26 cellular contexts compared by ENCODE assay signal in genomic region chr1:92326681-92327080, GRCh38. TPM values are rescaled to one million over a fixed set of nuclear protein-coding genes. Genes with fewer than 3 reads are reported as not detected.
DNase-seq lines count a peak whose midpoint lies in the region; ATAC-seq, FAIRE-seq and TF ChIP-seq lines count a peak whose summit lies in the region.
"Had no signal": no experiment of that assay in that cellular context is flagged by ENCODE, and none has a peak within 500 bp of the region (broad histone marks: within the 10 kb centered on the region; RNA-seq: fewer than 3 reads in every experiment).

No MANE protein-coding gene starts in this region.

- no peaks in the 10 kb centered on the region; the same call in 1 of the 2 replicates for H3K9me3 ChIP-seq in HepG2 (ENCODE audit: low read length)
- H3K9me3 ChIP-seq in right lobe of liver: peaks cover 0 to 5% (median 0%) of the 10 kb centered on the region in 4 donors
- H3K9me3 ChIP-seq in K562 (replicated peaks; ENCODE audit: control insufficient read depth, insufficient read depth, low read depth, low read length): peaks cover 9% of the 10 kb centered on the region
- peaks cover 0 to 29% (median 0%) of the 10 kb centered on the region in 4 donors for H3K9me3 ChIP-seq in tibial nerve

- intact Hi-C loops in HepG2 (cut with micrococcal nuclease; ENCODE audit: unreplicated experiment): no loop called here
- intact Hi-C loops in right lobe of liver (cut with DNase I): no loop called here
- intact Hi-C loops in K562 (cut with micrococcal nuclease): no loop called here

- BruUV-seq in HepG2 (replicated peaks; lab: Mats Ljungman, UMichigan): no TSS peak
- no TSS peak for BruUV-seq in K562 (replicated peaks; lab: Mats Ljungman, UMichigan)

- H2AFZ ChIP-seq in HepG2 (ENCODE audit: low read length) (no peak overlapping the region), K562 (ENCODE audit: low read depth, low read length) (no peak overlapping the region)
- H2AFZ ChIP-seq: GM23248 had no signal

- in situ Hi-C loops in HepG2 (cut with HindIII; ENCODE audit: extremely low pct_ligation_motif_present, low pct_unique_long_range_greater_than_20kb) (no loop called here), K562 (cut with MboI) (no loop called here)

- WGBS in HepG2 (ENCODE audit: low lambda C conversion rate): 89% methylated on average over 1 of the region's 1 CpG
- 100% methylated on average over 1 of the region's 1 CpG for WGBS in right lobe of liver (ENCODE audit: insufficient coverage, low coverage, low lambda C conversion rate, missing lambda C conversion rate)
- 88% methylated on average over 1 of the region's 1 CpG for WGBS in K562 (ENCODE audit: insufficient coverage, low coverage, missing lambda C conversion rate)
- 92 to 100% methylated on average over 1 of the region's 1 CpG for WGBS in tibial nerve, 2 donors

- H3K27me3 ChIP-seq in HepG2 (ENCODE audit: control insufficient read depth in 1 of 2, insufficient read depth in 2 of 2, low read length in 2 of 2) (no peaks in the 10 kb centered on the region), right lobe of liver (no peaks in the 10 kb centered on the region), K562 (ENCODE audit: control insufficient read depth in 2 of 2, insufficient read depth in 2 of 2, low read length in 2 of 2) (no peaks in the 10 kb centered on the region), foreskin keratinocyte (no peaks in the 10 kb centered on the region), tibial nerve (no peaks in the 10 kb centered on the region)

- TF ChIP-seq RAD21 in HepG2 (CRISPR knock-in tag; IDR thresholded peaks at IDR 0.05) (no peak), K562 (CRISPR knock-in tag; conservative IDR thresholded peaks at IDR 0.05 in 1 of 2, IDR thresholded peaks at IDR 0.05 in 1 of 2) (no peak)

- H3K36me3 ChIP-seq in HepG2 (replicated peaks in 1 of 2; ENCODE audit: control insufficient read depth in 1 of 2, insufficient read depth in 2 of 2, low read length in 2 of 2) (peaks cover 8 to 15% of the 10 kb centered on the region in 2 experiments; a peak in 4 of 5 replicates), right lobe of liver (peaks cover 0 to 17% (median 4%) of the 10 kb centered on the region in 4 donors), K562 (ENCODE audit: control insufficient read depth, insufficient read depth, low read length) (peaks cover 28% of the 10 kb centered on the region; the same call in 2 of the 3 replicates), tibial nerve (peaks cover 0 to 87% (median 0%) of the 10 kb centered on the region in 3 donors)

- H3K4me1 ChIP-seq in HepG2 (ENCODE audit: insufficient read depth, low read length) (peaks cover 10% of the 10 kb centered on the region; the same call in 1 of the 2 replicates), right lobe of liver (no peaks in the 10 kb centered on the region), K562 (replicated peaks in 1 of 2; ENCODE audit: control insufficient read depth in 2 of 2, insufficient read depth in 2 of 2, low read length in 2 of 2) (no peaks in the 10 kb centered on the region; a peak in 1 of 5 replicates), foreskin keratinocyte (peaks cover 11% of the 10 kb centered on the region), tibial nerve (no peaks in the 10 kb centered on the region)

- TF ChIP-seq CTCF in HepG2 (CRISPR knock-in tag; IDR thresholded peaks at IDR 0.05) (no peak), right lobe of liver (IDR thresholded peaks at IDR 0.05) (no peak), K562 (IDR thresholded peaks at IDR 0.05 in 2 of 3, conservative IDR thresholded peaks at IDR 0.05 in 1 of 3; ENCODE audit: insufficient read depth in 2 of 3, low read depth in 1 of 3, low read length in 3 of 3) (no peak), foreskin keratinocyte (conservative IDR thresholded peaks at IDR 0.05) (no peak), tibial nerve (IDR thresholded peaks at IDR 0.05) (no peak)

- no peak overlapping the region for H3K27ac ChIP-seq in HepG2 (ENCODE audit: extremely low read length, insufficient read depth, low read length)
- no peak overlapping the region for H3K27ac ChIP-seq in right lobe of liver
- no peak overlapping the region for H3K27ac ChIP-seq in K562 (ENCODE audit: extremely low read depth, low read depth, low read length)
- H3K27ac ChIP-seq in foreskin keratinocyte: no peak overlapping the region
- no peak overlapping the region for H3K27ac ChIP-seq in tibial nerve
- H3K27ac ChIP-seq: GM23248 had no signal

- DNase-seq in HepG2 (ENCODE audit: low spot score) (peak; percentile 6), right lobe of liver (no peak), K562 (ENCODE audit: extremely low read depth in 1 of 4, low spot score in 3 of 4) (no peak), foreskin keratinocyte (peak; percentile 71 to 73), middle frontal gyrus (ENCODE audit: extremely low spot score, low spot score) (no peak), tibial nerve (ENCODE audit: low spot score in 2 of 2) (no peak)
- DNase-seq: AML-193; C1 segment of cervical spinal cord; CD8-positive, alpha-beta T cell; DMS153; GM23248; H9; HFFc6; KG1; MV-4-11; NCI-H1105 treated with DMSO at 0.1 percent for 48 hours; NCI-H2081; NCI-H2171; NCI-H345; NCI-H524; NCI-H774; Right ventricle myocardium superior had no signal

- no peaks in the 10 kb centered on the region for H3K79me2 ChIP-seq in HepG2 (ENCODE audit: insufficient read depth, low read length)
- no peaks in the 10 kb centered on the region for H3K79me2 ChIP-seq in K562 (ENCODE audit: control insufficient read depth, insufficient read depth, low read length)

- ATAC-seq in HepG2 (no peak; the same call in 2 of the 3 replicates), right lobe of liver (no peak), K562 (no peak), foreskin keratinocyte (peak; percentile 42), GM19324 (IDR thresholded peaks at IDR 0.05; ENCODE audit: low FRiP score, unreplicated experiment) (no peak), GM21786 (IDR thresholded peaks at IDR 0.05; ENCODE audit: unreplicated experiment) (no peak)
- ATAC-seq: CD8-positive, alpha-beta T cell had no signal

- H3K9me1 ChIP-seq in K562 (ENCODE audit: control insufficient read depth, insufficient read depth, low read length): no peaks in the 10 kb centered on the region

- no peak for TF ChIP-seq POLR2A in HepG2 (IDR thresholded peaks at IDR 0.05; ENCODE audit: insufficient read depth in 1 of 2, low read depth in 2 of 2, low read length in 2 of 2)
- TF ChIP-seq POLR2A in right lobe of liver (IDR thresholded peaks at IDR 0.05): no peak
- no peak for TF ChIP-seq POLR2A in K562 (conservative IDR thresholded peaks at IDR 0.05)
- no peak for TF ChIP-seq POLR2A in tibial nerve (IDR thresholded peaks at IDR 0.05)

- H3K4me2 ChIP-seq in HepG2 (ENCODE audit: low read depth, low read length): no peak overlapping the region
- no peak overlapping the region for H3K4me2 ChIP-seq in K562 (ENCODE audit: insufficient read depth, low read length)

- no peak overlapping the region for H3K4me3 ChIP-seq in HepG2 (replicated peaks in 1 of 3; ENCODE audit: insufficient read depth in 1 of 3, low read depth in 2 of 3, low read length in 3 of 3)
- no peak overlapping the region for H3K4me3 ChIP-seq in right lobe of liver
- no peak overlapping the region for H3K4me3 ChIP-seq in K562
- H3K4me3 ChIP-seq in tibial nerve: no peak overlapping the region
- H3K4me3 ChIP-seq: GM23248 had no signal

- no peak for FAIRE-seq in HepG2 (lab: Jason Lieb, UNC)
- FAIRE-seq in K562 (lab: Jason Lieb, UNC): no peak
- FAIRE-seq: G401.6, GM18507 had no signal

- POLR2A ChIA-PET in HepG2 (lab: Yijun Ruan, JAX): no interaction called here
- POLR2A ChIA-PET in K562 (lab: Yijun Ruan, JAX): no interaction called here

- no peak overlapping the region for H3K9ac ChIP-seq in HepG2 (ENCODE audit: insufficient read depth, low read depth, low read length)
- H3K9ac ChIP-seq in K562 (ENCODE audit: insufficient read depth in 1 of 2, low read depth in 2 of 2, low read length in 2 of 2): no peak overlapping the region
- H3K9ac ChIP-seq: GM23248 had no signal

- H4K20me1 ChIP-seq in HepG2 (ENCODE audit: insufficient read depth, low read length) (no peaks in the 10 kb centered on the region), K562 (replicated peaks; ENCODE audit: control insufficient read depth, insufficient read depth, low read length) (no peaks in the 10 kb centered on the region)

- TF ChIP-seq EP300 in HepG2 (IDR thresholded peaks at IDR 0.05; ENCODE audit: low read depth in 2 of 2, low read length in 2 of 2) (no peak), HepG2 (CRISPR knock-in tag; IDR thresholded peaks at IDR 0.05; ENCODE audit: borderline replicate concordance) (no peak), K562 (IDR thresholded peaks at IDR 0.05; ENCODE audit: low read length) (no peak), tibial nerve (IDR thresholded peaks at IDR 0.05) (no peak)

- CTCF ChIA-PET in HepG2 (lab: Yijun Ruan, JAX; ENCODE audit: low intra/inter-chr PET ratio, low total read pairs): interaction anchor here (1.1 kb wide), 1 partner anchor 272 kb away, joined by 3 read pairs; no protein-coding TSS in a partner anchor
- CTCF ChIA-PET in K562 (lab: Yijun Ruan, JAX; ENCODE audit: low intra/inter-chr PET ratio): no interaction called here

RNA-seq across cellular contexts. Expression of gene RPAP2, which starts 27.8 kb away (rescaled TPM):
- total RNA-seq in HepG2 (2016; rRNA removed; fragmentation: Illumina TruSeq; extraction: Trizol): 34.8 and 50.7 TPM in 2 replicates
- total RNA-seq in HepG2 (2016; cell fraction: cytosol; rRNA removed; fragmentation: Illumina TruSeq; extraction: Trizol; ENCODE audit: low read depth): 23.0 and 24.9 TPM in 2 replicates
- 33.0 and 51.8 TPM in 2 replicates for total RNA-seq in HepG2 (2016; cell fraction: insoluble cytoplasmic fraction; rRNA removed; fragmentation: Illumina TruSeq; extraction: Trizol)
- total RNA-seq in HepG2 (2016; cell fraction: membrane; rRNA removed; fragmentation: Illumina TruSeq; extraction: Trizol): 21.4 and 26.2 TPM in 2 replicates
- 44.4 and 51.0 TPM in 2 replicates for total RNA-seq in HepG2 (2016; cell fraction: nucleus; rRNA removed; fragmentation: Illumina TruSeq; extraction: Trizol)
- 6.7 and 10.0 TPM in 2 replicates for polyA plus RNA-seq in HepG2 (2011; rRNA removed)
- 2.6 and 4.9 TPM in 2 replicates for polyA plus RNA-seq in HepG2 (2011; cell fraction: cytosol; rRNA removed)
- 2.6 and 4.1 TPM in 2 replicates for polyA plus RNA-seq in HepG2 (2011; cell fraction: nucleus; rRNA removed)
- 9.4 and 10.7 TPM in 2 replicates for polyA plus RNA-seq in HepG2 (2012)
- polyA plus RNA-seq in HepG2 (2016; cell fraction: cytosol; fragmentation: Illumina TruSeq; extraction: Trizol; ENCODE audit: low read depth): 2.4 and 3.0 TPM in 2 replicates
- polyA plus RNA-seq in HepG2 (2016; cell fraction: insoluble cytoplasmic fraction; fragmentation: Illumina TruSeq; extraction: Trizol; ENCODE audit: low read depth): 33.9 and 34.5 TPM in 2 replicates
- 5.5 and 6.0 TPM in 2 replicates for polyA plus RNA-seq in HepG2 (2016; cell fraction: membrane; fragmentation: Illumina TruSeq; extraction: Trizol; ENCODE audit: low read depth)
- 24.1 and 24.9 TPM in 2 replicates for polyA plus RNA-seq in HepG2 (2016; cell fraction: nucleus; fragmentation: Illumina TruSeq; extraction: Trizol; ENCODE audit: insufficient read depth, low read depth)
- 6.8 and 6.9 TPM in 2 replicates for polyA minus RNA-seq in HepG2 (2011; rRNA and poly(A)+ RNA removed; ENCODE audit: low replicate concordance)
- 7.6 and 8.6 TPM in 2 replicates for polyA minus RNA-seq in HepG2 (2011; cell fraction: cytosol; rRNA and poly(A)+ RNA removed)
- 30.6 and 37.0 TPM in 2 replicates for polyA minus RNA-seq in HepG2 (2011; cell fraction: nucleus; rRNA and poly(A)+ RNA removed)
- total RNA-seq in right lobe of liver: 10 to 100 TPM in 4 of 6 experiments, 1 to 10 TPM in 2; 7.1 to 12.7 (median 11.1) TPM
- 8.9 and 48.4 TPM in 2 replicates for total RNA-seq in K562 (2011; cell fraction: chromatin; rRNA removed; ENCODE audit: low replicate concordance)
- 2.2 and 3.0 TPM in 2 replicates for total RNA-seq in K562 (2011; cell fraction: nucleolus; rRNA removed)
- 5.1 and 10.8 TPM in 2 replicates for total RNA-seq in K562 (2011; cell fraction: nucleoplasm; rRNA removed)
- total RNA-seq in K562 (2014; rRNA removed): 6.2 and 9.6 TPM in 2 replicates
- 37.2 and 43.4 TPM in 2 replicates for total RNA-seq in K562 (2014; rRNA removed; fragmentation: Illumina TruSeq; extraction: Trizol)
- 26.1 and 28.7 TPM in 2 replicates for total RNA-seq in K562 (2015; rRNA removed; fragmentation: Illumina TruSeq; extraction: Trizol)
- 26.1 and 27.4 TPM in 2 replicates for total RNA-seq in K562 (2021)
- polyA plus RNA-seq in K562 (2011; rRNA removed): 22.1 and 26.8 TPM in 2 replicates
- 4.6 and 8.3 TPM in 2 replicates for polyA plus RNA-seq in K562 (2011; cell fraction: cytosol; rRNA removed)
- polyA plus RNA-seq in K562 (2011; cell fraction: nucleus; rRNA removed): 6.2 and 9.0 TPM in 2 replicates
- 14.1 and 21.8 TPM in 2 replicates for polyA plus RNA-seq in K562 (2012)
- polyA plus RNA-seq in K562 (2014; fragmentation: Illumina TruSeq; extraction: Trizol): 29.8 and 36.4 TPM in 2 replicates
- polyA plus RNA-seq in K562 (2014; fragmentation: Nextera tagmentation; extraction: Ambion mirVana): 10 to 100 TPM; 30.6 to 41.7 TPM
- 16.0 and 16.9 TPM in 2 replicates for polyA plus RNA-seq in K562 (2014; rRNA removed)
- polyA minus RNA-seq in K562 (2011; rRNA and poly(A)+ RNA removed): 32.5 and 37.4 TPM in 2 replicates
- 10.4 and 12.2 TPM in 2 replicates for polyA minus RNA-seq in K562 (2011; cell fraction: cytosol; rRNA and poly(A)+ RNA removed)
- polyA minus RNA-seq in K562 (2011; cell fraction: nucleus; rRNA and poly(A)+ RNA removed): 4.0 and 13.4 TPM in 2 replicates
- 21.4 and 22.1 TPM in 2 replicates for total RNA-seq in foreskin keratinocyte
- polyA plus RNA-seq in foreskin keratinocyte: 12.4 and 14.6 TPM in 2 replicates
- 10 to 100 TPM in 2 of 4 donors, 1 to 10 TPM in 2; 3.3 to 12.2 (median 7.7) TPM for total RNA-seq in tibial nerve

RNA-seq across cellular contexts. Expression of gene GLMN, which starts 27.9 kb away (rescaled TPM):
- total RNA-seq in HepG2 (2016; rRNA removed; fragmentation: Illumina TruSeq; extraction: Trizol) (18.4 and 27.8 TPM in 2 replicates), right lobe of liver (1 to 10 TPM; 1.6 to 3.6 (median 2.5) TPM), K562 (2014; rRNA removed) (13.0 and 13.4 TPM in 2 replicates), K562 (2014; rRNA removed; fragmentation: Illumina TruSeq; extraction: Trizol) (24.8 and 25.9 TPM in 2 replicates), K562 (2015; rRNA removed; fragmentation: Illumina TruSeq; extraction: Trizol) (21.2 and 22.8 TPM in 2 replicates), K562 (2021) (13.9 and 14.6 TPM in 2 replicates), foreskin keratinocyte (11.8 and 12.2 TPM in 2 replicates), tibial nerve (10 to 100 TPM in 1 of 4 donors, 1 to 10 TPM in 3; 5.2 to 12.0 (median 8.1) TPM)
- total RNA-seq in HepG2 (2016; cell fraction: cytosol; rRNA removed; fragmentation: Illumina TruSeq; extraction: Trizol; ENCODE audit: low read depth): 5.5 and 8.7 TPM in 2 replicates
- total RNA-seq in HepG2 (2016; cell fraction: insoluble cytoplasmic fraction; rRNA removed; fragmentation: Illumina TruSeq; extraction: Trizol): 19.1 and 26.2 TPM in 2 replicates
- 8.2 and 8.5 TPM in 2 replicates for total RNA-seq in HepG2 (2016; cell fraction: membrane; rRNA removed; fragmentation: Illumina TruSeq; extraction: Trizol)
- total RNA-seq in HepG2 (2016; cell fraction: nucleus; rRNA removed; fragmentation: Illumina TruSeq; extraction: Trizol): 24.4 and 26.3 TPM in 2 replicates
- polyA plus RNA-seq in HepG2 (2011; rRNA removed) (5.2 and 5.9 TPM in 2 replicates), K562 (2011; rRNA removed) (13.6 and 19.8 TPM in 2 replicates), K562 (2014; fragmentation: Illumina TruSeq; extraction: Trizol) (15.8 and 19.0 TPM in 2 replicates), K562 (2014; fragmentation: Nextera tagmentation; extraction: Ambion mirVana) (10 to 100 TPM; 18.9 to 22.6 TPM), K562 (2014; rRNA removed) (16.3 and 18.9 TPM in 2 replicates), foreskin keratinocyte (8.2 and 10.4 TPM in 2 replicates)
- polyA plus RNA-seq in HepG2 (2011; cell fraction: cytosol; rRNA removed): 1.0 and 1.8 TPM in 2 replicates
- 4.1 and 6.7 TPM in 2 replicates for polyA plus RNA-seq in HepG2 (2011; cell fraction: nucleus; rRNA removed)
- polyA plus RNA-seq in HepG2 (2012): 5.8 and 8.6 TPM in 2 replicates
- 3.6 and 4.2 TPM in 2 replicates for polyA plus RNA-seq in HepG2 (2016; cell fraction: cytosol; fragmentation: Illumina TruSeq; extraction: Trizol; ENCODE audit: low read depth)
- 21.0 and 21.8 TPM in 2 replicates for polyA plus RNA-seq in HepG2 (2016; cell fraction: insoluble cytoplasmic fraction; fragmentation: Illumina TruSeq; extraction: Trizol; ENCODE audit: low read depth)
- polyA plus RNA-seq in HepG2 (2016; cell fraction: membrane; fragmentation: Illumina TruSeq; extraction: Trizol; ENCODE audit: low read depth): 5.6 and 6.0 TPM in 2 replicates
- 38.7 and 49.5 TPM in 2 replicates for polyA plus RNA-seq in HepG2 (2016; cell fraction: nucleus; fragmentation: Illumina TruSeq; extraction: Trizol; ENCODE audit: insufficient read depth, low read depth)
- polyA minus RNA-seq in HepG2 (2011; rRNA and poly(A)+ RNA removed; ENCODE audit: low replicate concordance): 0.74 and 0.96 TPM in 2 replicates
- 1.4 and 1.6 TPM in 2 replicates for polyA minus RNA-seq in HepG2 (2011; cell fraction: cytosol; rRNA and poly(A)+ RNA removed)
- 21.6 and 23.6 TPM in 2 replicates for polyA minus RNA-seq in HepG2 (2011; cell fraction: nucleus; rRNA and poly(A)+ RNA removed)
- 10.7 and 59.1 TPM in 2 replicates for total RNA-seq in K562 (2011; cell fraction: chromatin; rRNA removed; ENCODE audit: low replicate concordance)
- total RNA-seq in K562 (2011; cell fraction: nucleolus; rRNA removed): 4.7 and 7.2 TPM in 2 replicates
- 17.6 and 19.1 TPM in 2 replicates for total RNA-seq in K562 (2011; cell fraction: nucleoplasm; rRNA removed)
- polyA plus RNA-seq in K562 (2011; cell fraction: cytosol; rRNA removed): 0.89 and 2.7 TPM in 2 replicates
- polyA plus RNA-seq in K562 (2011; cell fraction: nucleus; rRNA removed): 8.9 and 11.9 TPM in 2 replicates
- 11.2 and 13.2 TPM in 2 replicates for polyA plus RNA-seq in K562 (2012)
- 11.2 and 12.6 TPM in 2 replicates for polyA minus RNA-seq in K562 (2011; rRNA and poly(A)+ RNA removed)
- polyA minus RNA-seq in K562 (2011; cell fraction: cytosol; rRNA and poly(A)+ RNA removed): 3.0 and 4.1 TPM in 2 replicates
- polyA minus RNA-seq in K562 (2011; cell fraction: nucleus; rRNA and poly(A)+ RNA removed): 11.2 and 20.1 TPM in 2 replicates

Comparison
In these comparisons a context has a peak if more than half of its experiments do, and no peak if none do; other contexts are left out.
1. DNase-seq: peak in HepG2 (single experiment) and foreskin keratinocyte (2 of 2); none in right lobe of liver (0 of 3), K562 (0 of 4), middle frontal gyrus (single experiment) and tibial nerve (0 of 2).
2. Of the 241 proteins assayed by ChIP-seq in both HepG2 and K562: peak only in HepG2: TFAP4; only in K562: ZFP36; in both: none; in neither: 239.